Comparison of ENCODE assay signal across 8 cellular contexts in the genomic region with DNA sequence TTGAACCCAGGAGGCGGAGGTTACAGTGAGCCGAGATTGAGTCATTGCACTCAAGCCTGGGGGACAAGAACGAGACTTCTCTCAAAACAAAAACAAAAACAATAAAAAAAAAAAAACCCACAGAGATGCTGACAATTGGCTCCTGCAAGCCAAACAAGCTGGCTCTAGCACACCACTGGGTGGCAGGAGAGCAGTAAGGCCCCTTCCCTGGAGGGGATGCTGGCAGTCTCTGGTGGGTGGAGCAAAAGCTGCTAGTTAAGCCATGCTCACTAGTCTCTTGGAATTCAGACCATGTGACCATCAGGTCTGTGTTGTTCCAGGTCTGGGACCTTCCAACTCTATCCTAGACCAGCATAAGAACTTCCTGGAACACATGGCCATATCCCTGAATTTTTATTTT. TPM values are rescaled to one million over a fixed set of nuclear protein-coding genes. Genes with fewer than 3 reads are reported as not detected.
DNase-seq lines count a peak whose midpoint lies in the region; ATAC-seq, FAIRE-seq and TF ChIP-seq lines count a peak whose summit lies in the region.

No MANE protein-coding gene starts in this region.

- H3K4me1 ChIP-seq in SK-N-SH (ENCODE audit: control insufficient read depth in 1 of 2, insufficient read depth in 2 of 2, low read depth in 1 of 2, low read length in 1 of 2) = no peaks in the 10 kb centered on the region
- peaks cover 0 to 15% (median 0%) of the 10 kb centered on the region in 3 donors for H3K4me1 ChIP-seq in gastroesophageal sphincter
- peaks cover 4 to 13% of the 10 kb centered on the region in 2 donors for H3K4me1 ChIP-seq in adrenal gland (replicated peaks in 1 of 2)

- H3K9ac ChIP-seq in SK-N-SH = no peak overlapping the region

- peaks cover 24 to 47% of the 10 kb centered on the region in 2 donors for H3K36me3 Mint-ChIP-seq in stimulated activated naive B cell treated with anti-CD40 and anti-IgM and Interleukin-4, amounts not matched to agents 10 μg/mL and 1 μg/mL and 100 μg/mL, for 72 hours

- H3K36me3 ChIP-seq in SK-N-SH (replicated peaks in 1 of 2; ENCODE audit: control insufficient read depth in 1 of 2, insufficient read depth in 2 of 2, low read length in 1 of 2) (peaks cover 27 to 41% of the 10 kb centered on the region in 2 experiments), gastroesophageal sphincter (peaks cover 4 to 85% of the 10 kb centered on the region in 2 donors), adrenal gland (replicated peaks in 1 of 2) (peaks cover 0 to 58% of the 10 kb centered on the region in 2 donors)

- H3K4me3 ChIP-seq in SK-N-SH (ENCODE audit: low read depth in 2 of 2, low read length in 1 of 2) (no peak overlapping the region), gastroesophageal sphincter (no peak overlapping the region), adrenal gland (no peak overlapping the region)

- H3K9me3 ChIP-seq in SK-N-SH = no peaks in the 10 kb centered on the region
- no peaks in the 10 kb centered on the region for H3K9me3 ChIP-seq in gastroesophageal sphincter
- H3K9me3 ChIP-seq in adrenal gland (replicated peaks in 1 of 3) = no peaks in the 10 kb centered on the region

- no peaks in the 10 kb centered on the region for H3K27me3 Mint-ChIP-seq in stimulated activated naive B cell treated with anti-CD40 and anti-IgM and Interleukin-4, amounts not matched to agents 10 μg/mL and 1 μg/mL and 100 μg/mL, for 72 hours

- peaks cover 49% of the 10 kb centered on the region for H3K79me2 ChIP-seq in SK-N-SH (ENCODE audit: insufficient read depth)

- TF ChIP-seq CTCF in D721Med (IDR thresholded peaks at IDR 0.05; ENCODE audit: insufficient read depth, missing control alignments) (peak; percentile 49), SK-N-SH (IDR thresholded peaks at IDR 0.05) (peak; percentile 57), gastroesophageal sphincter (IDR thresholded peaks at IDR 0.05) (peak in 3 of 4 experiments; percentile 9 to 53 (median 39)), adrenal gland (IDR thresholded peaks at IDR 0.05) (peak in 2 of 6 experiments; percentile 16 to 25)

- H3K4me1 Mint-ChIP-seq in stimulated activated naive B cell treated with anti-CD40 and anti-IgM and Interleukin-4, amounts not matched to agents 10 μg/mL and 1 μg/mL and 100 μg/mL, for 72 hours = peaks cover 6 to 10% of the 10 kb centered on the region in 2 donors

- CTCF ChIA-PET in SK-N-SH (lab: Yijun Ruan, JAX) = interaction anchor here (0.8 to 2.2 kb wide), 6 partner anchors 16 to 127 kb away, joined by 3 to 8 read pairs (median 6); a partner anchor contains a TSS

- intact Hi-C loops in adrenal gland (cut with DNase I) = no loop called here

- peaks cover 11% of the 10 kb centered on the region; the same call in 1 of the 2 replicates for H4K20me1 ChIP-seq in SK-N-SH (ENCODE audit: insufficient read depth)

- H3F3A ChIP-seq in SK-N-SH (replicated peaks; ENCODE audit: insufficient read depth) = peaks cover 4% of the 10 kb centered on the region

- no peak for FAIRE-seq in D721Med (lab: Jason Lieb, UNC)

- H3K27ac ChIP-seq in SK-N-SH (ENCODE audit: low read depth in 2 of 2, low read length in 1 of 2) (no peak overlapping the region), gastroesophageal sphincter (no peak overlapping the region), adrenal gland (no peak overlapping the region)

- no peak for DNase-seq in D721Med (ENCODE audit: insufficient read length, low spot score)
- DNase-seq in HPDE6-E6E7 (ENCODE audit: extremely low spot score) = peak; percentile 79
- DNase-seq in SK-N-SH = peak; percentile 70
- DNase-seq in stimulated activated naive B cell treated with anti-CD40 and anti-IgM and Interleukin-4, amounts not matched to agents 10 μg/mL and 1 μg/mL and 100 μg/mL, for 72 hours = peak; percentile 11
- no peak for DNase-seq in adrenal gland

- TF ChIP-seq EP300 in SK-N-SH (IDR thresholded peaks at IDR 0.05; ENCODE audit: borderline replicate concordance in 1 of 2, low read depth in 1 of 2, low read length in 1 of 2) = no peak
- no peak for TF ChIP-seq EP300 in gastroesophageal sphincter (IDR thresholded peaks at IDR 0.05)

- POLR2A ChIA-PET in SK-N-SH (lab: Yijun Ruan, JAX) = no interaction called here

- no peak for TF ChIP-seq POLR2A in gastroesophageal sphincter (IDR thresholded peaks at IDR 0.05)
- TF ChIP-seq POLR2A in adrenal gland (IDR thresholded peaks at IDR 0.05) = no peak

- H3K27me3 ChIP-seq in SK-N-SH (ENCODE audit: insufficient read depth) (no peaks in the 10 kb centered on the region), gastroesophageal sphincter (no peaks in the 10 kb centered on the region), adrenal gland (no peaks in the 10 kb centered on the region)

- no peaks in the 10 kb centered on the region for H3K9me2 ChIP-seq in SK-N-SH

- 86% methylated on average over 3 of the region's 3 CpGs for WGBS in SK-N-SH (ENCODE audit: low lambda C conversion rate)
- WGBS in gastroesophageal sphincter (ENCODE audit: low coverage in 1 of 2), 2 donors = 70% methylated on average over 3 of the region's 3 CpGs; no CpG with 5 or more reads in 1 of the 2 donors
- WGBS in adrenal gland, 4 donors = 47 to 65% (median 54%) methylated on average over 3 of the region's 3 CpGs

- no peak overlapping the region for H2AFZ ChIP-seq in SK-N-SH (ENCODE audit: low read depth)

- no peak overlapping the region for H3K27ac Mint-ChIP-seq in stimulated activated naive B cell treated with anti-CD40 and anti-IgM and Interleukin-4, amounts not matched to agents 10 μg/mL and 1 μg/mL and 100 μg/mL, for 72 hours

- ATAC-seq in gastroesophageal sphincter = peak; percentile 85
- peak; percentile 68 to 82 for ATAC-seq in stimulated activated naive B cell treated with anti-CD40 and anti-IgM and Interleukin-4, amounts not matched to agents 10 μg/mL and 1 μg/mL and 100 μg/mL, for 72 hours (replicated peaks)
- no peak for ATAC-seq in GM18519 (IDR thresholded peaks at IDR 0.05; ENCODE audit: low FRiP score, unreplicated experiment)
- no peak for ATAC-seq in HG03520 (IDR thresholded peaks at IDR 0.05; ENCODE audit: unreplicated experiment)

- H3K9me3 Mint-ChIP-seq in stimulated activated naive B cell treated with anti-CD40 and anti-IgM and Interleukin-4, amounts not matched to agents 10 μg/mL and 1 μg/mL and 100 μg/mL, for 72 hours = no peaks in the 10 kb centered on the region

- TF ChIP-seq RAD21 in SK-N-SH (IDR thresholded peaks at IDR 0.05; ENCODE audit: low read length) = peak; percentile 56

- H3K4me2 ChIP-seq in SK-N-SH = no peak overlapping the region

- no peak overlapping the region for H3K4me3 Mint-ChIP-seq in stimulated activated naive B cell treated with anti-CD40 and anti-IgM and Interleukin-4, amounts not matched to agents 10 μg/mL and 1 μg/mL and 100 μg/mL, for 72 hours

TF ChIP-seq in SK-N-SH, 30 proteins besides CTCF, POLR2A, EP300 and RAD21:
- TF ChIP-seq RCOR1 (IDR thresholded peaks at IDR 0.05; ENCODE audit: low read length) = no peak
- no peak for TF ChIP-seq POLR2AphosphoS5 (IDR thresholded peaks at IDR 0.05; ENCODE audit: low read depth, low read length)
- no peak for TF ChIP-seq SIN3A (IDR thresholded peaks at IDR 0.05; ENCODE audit: borderline replicate concordance, low read depth, low read length)
- TF ChIP-seq GABPA (IDR thresholded peaks at IDR 0.05; ENCODE audit: low read depth) = no peak
- TF ChIP-seq TCF12 (IDR thresholded peaks at IDR 0.05) = no peak
- TF ChIP-seq FOXM1 (IDR thresholded peaks at IDR 0.05; ENCODE audit: low read depth) = no peak
- TF ChIP-seq, protein P1, sequence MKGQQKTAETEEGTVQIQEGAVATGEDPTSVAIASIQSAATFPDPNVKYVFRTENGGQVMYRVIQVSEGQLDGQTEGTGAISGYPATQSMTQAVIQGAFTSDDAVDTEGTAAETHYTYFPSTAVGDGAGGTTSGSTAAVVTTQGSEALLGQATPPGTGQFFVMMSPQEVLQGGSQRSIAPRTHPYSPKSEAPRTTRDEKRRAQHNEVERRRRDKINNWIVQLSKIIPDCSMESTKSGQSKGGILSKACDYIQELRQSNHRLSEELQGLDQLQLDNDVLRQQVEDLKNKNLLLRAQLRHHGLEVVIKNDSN (IDR thresholded peaks at IDR 0.05; ENCODE audit: borderline replicate concordance, low read depth) = peak; percentile 50; the same call in 1 of the 2 replicates
- peak; percentile 40; the same call in 1 of the 2 replicates for TF ChIP-seq MXI1 (IDR thresholded peaks at IDR 0.05; ENCODE audit: low read depth, low read length)
- no peak for TF ChIP-seq MEF2A (IDR thresholded peaks at IDR 0.05; ENCODE audit: borderline replicate concordance, low read depth)
- peak; percentile 59 for TF ChIP-seq SMC3 (IDR thresholded peaks at IDR 0.05; ENCODE audit: low read depth, low read length)
- TF ChIP-seq, protein P2, sequence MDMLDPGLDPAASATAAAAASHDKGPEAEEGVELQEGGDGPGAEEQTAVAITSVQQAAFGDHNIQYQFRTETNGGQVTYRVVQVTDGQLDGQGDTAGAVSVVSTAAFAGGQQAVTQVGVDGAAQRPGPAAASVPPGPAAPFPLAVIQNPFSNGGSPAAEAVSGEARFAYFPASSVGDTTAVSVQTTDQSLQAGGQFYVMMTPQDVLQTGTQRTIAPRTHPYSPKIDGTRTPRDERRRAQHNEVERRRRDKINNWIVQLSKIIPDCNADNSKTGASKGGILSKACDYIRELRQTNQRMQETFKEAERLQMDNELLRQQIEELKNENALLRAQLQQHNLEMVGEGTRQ (IDR thresholded peaks at IDR 0.05; ENCODE audit: borderline replicate concordance, low read depth, low read length) = no peak
- no peak for TF ChIP-seq NFIC (IDR thresholded peaks at IDR 0.05; ENCODE audit: borderline replicate concordance)
- no peak for TF ChIP-seq JUND (IDR thresholded peaks at IDR 0.05)
- TF ChIP-seq, protein P3, sequence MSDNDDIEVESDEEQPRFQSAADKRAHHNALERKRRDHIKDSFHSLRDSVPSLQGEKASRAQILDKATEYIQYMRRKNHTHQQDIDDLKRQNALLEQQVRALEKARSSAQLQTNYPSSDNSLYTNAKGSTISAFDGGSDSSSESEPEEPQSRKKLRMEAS (IDR thresholded peaks at IDR 0.05; ENCODE audit: low read depth) = no peak

RNA-seq across cellular contexts. Expression of a gene that starts 18.9 kb away (rescaled TPM):
- polyA plus RNA-seq in SK-N-SH (2012; rRNA removed) (7.3 and 8.3 TPM in 2 replicates), adrenal gland (10 to 100 TPM; 18.5 to 23.5 (median 22.7) TPM)
- polyA plus RNA-seq in SK-N-SH (2012; cell fraction: cytosol; rRNA removed) = 8.8 and 9.2 TPM in 2 replicates
- polyA plus RNA-seq in SK-N-SH (2012; cell fraction: nucleus; rRNA removed) = 5.8 and 8.2 TPM in 2 replicates
- total RNA-seq in gastroesophageal sphincter (1 to 10 TPM; 5.1 to 8.1 (median 6.0) TPM), adrenal gland (10 to 100 TPM in 4 of 8 donors, 1 to 10 TPM in 4; 6.7 to 17.0 (median 11.1) TPM)

RNA-seq across cellular contexts. Expression of a gene that starts 46.5 kb away (rescaled TPM):
- 20.5 and 25.4 TPM in 2 replicates for polyA plus RNA-seq in SK-N-SH (2012; rRNA removed)
- 25.0 and 27.4 TPM in 2 replicates for polyA plus RNA-seq in SK-N-SH (2012; cell fraction: cytosol; rRNA removed)
- 16.5 and 25.6 TPM in 2 replicates for polyA plus RNA-seq in SK-N-SH (2012; cell fraction: nucleus; rRNA removed)
- total RNA-seq in gastroesophageal sphincter = 10 to 100 TPM; 13.3 to 37.1 (median 26.0) TPM
- total RNA-seq in adrenal gland = 10 to 100 TPM; 29.0 to 91.4 (median 65.7) TPM
- 10 to 100 TPM; 40.4 to 54.4 (median 40.8) TPM for polyA plus RNA-seq in adrenal gland

Comparison
In these comparisons a context has a peak if more than half of its experiments do, and no peak if none do; other contexts are left out.
1. DNase-seq: peak in HPDE6-E6E7 (single experiment), SK-N-SH (single experiment) and stimulated activated naive B cell treated with anti-CD40 and anti-IgM and Interleukin-4, amounts not matched to agents 10 μg/mL and 1 μg/mL and 100 μg/mL, for 72 hours (single experiment); none in D721Med (single experiment) and adrenal gland (0 of 7).
2. ATAC-seq: peak in gastroesophageal sphincter (single experiment) and stimulated activated naive B cell treated with anti-CD40 and anti-IgM and Interleukin-4, amounts not matched to agents 10 μg/mL and 1 μg/mL and 100 μg/mL, for 72 hours (2 of 2); none in GM18519 (single experiment) and HG03520 (single experiment).